25 cellular contexts compared by ENCODE assay signal in genomic region chr2:108910541-108911396, GRCh38.
DNase-seq lines count a peak whose midpoint lies in the region; ATAC-seq and TF ChIP-seq lines count a peak whose summit lies in the region.
"Had no signal": no experiment of that assay in that cellular context is flagged by ENCODE, and none has a peak within 500 bp of the region (broad histone marks: within the 10 kb centered on the region; RNA-seq: fewer than 3 reads in every experiment).

No MANE protein-coding gene starts in this region.

- WGBS in SK-N-SH (ENCODE audit: low lambda C conversion rate), result 72% methylated on average over 16 of the region's 20 CpGs
- 79 to 84% (median 82%) methylated on average over 17 to 20 of the region's 20 CpGs for WGBS in spleen, 5 donors

- no peak overlapping the region for H2AFZ ChIP-seq in SK-N-SH (ENCODE audit: low read depth)

- H3K27ac Mint-ChIP-seq in T-helper 2 cell treated with Interferon-gamma antibody and Interleukin-4, amounts not matched to agents 5 μg/mL and 100 μg/mL, for 36 hours, result no peak overlapping the region
- H3K27ac Mint-ChIP-seq: activated naive CD8-positive, alpha-beta T cell treated with anti-CD3 and anti-CD28 coated beads, Interleukin-2, amount 10 ng/mL, durations not matched to agents 7 days and 5 days; CD4-positive, alpha-beta T cell; mesothelial cell of epicardium; natural killer cell treated with Interleukin-12 subunit alpha and Interleukin-12 subunit beta and Interleukin-15 and Interleukin-18, amount 100 ng/mL, for 72 hours; T-cell had no signal

- no peak overlapping the region for H3K9ac ChIP-seq in SK-N-SH

- DNase-seq in SK-N-SH, result peak; percentile 8
- no peak for DNase-seq in left cardiac atrium
- DNase-seq in spleen, result peak; percentile 66
- DNase-seq in erythroblast (lab: John Stamatoyannopoulos, UW), result no peak
- DNase-seq in T-helper 2 cell treated with Interferon-gamma antibody and Interleukin-4, amounts not matched to agents 5 μg/mL and 100 μg/mL, for 36 hours (ENCODE audit: low spot score), result no peak
- DNase-seq: 8988T; activated CD4-positive, alpha-beta T cell treated with anti-CD3 and anti-CD28 coated beads for 4 hours; activated naive CD8-positive, alpha-beta T cell treated with anti-CD3 and anti-CD28 coated beads, Interleukin-2, amount 10 ng/mL, durations not matched to agents 7 days and 5 days; central memory CD4-positive, alpha-beta T cell; foreskin keratinocyte; NCI-H1105 treated with DMSO at 0.1 percent for 48 hours; NCI-H2081; NCI-H345; NCI-H774; transverse colon had no signal

- TF ChIP-seq POLR2A in spleen (IDR thresholded peaks at IDR 0.05) (no peak), erythroblast (IDR thresholded peaks at IDR 0.05; ENCODE audit: low read length) (no peak)

- H3K27ac ChIP-seq in SK-N-SH (ENCODE audit: low read depth in 2 of 2, low read length in 1 of 2), result no peak overlapping the region
- no peak overlapping the region for H3K27ac ChIP-seq in HEK293 (ENCODE audit: extremely low read depth, low read depth, low read length)
- no peak overlapping the region for H3K27ac ChIP-seq in spleen
- H3K27ac ChIP-seq: epithelial cell of prostate, foreskin keratinocyte, transverse colon had no signal

- H3K36me3 ChIP-seq in SK-N-SH (replicated peaks in 1 of 2; ENCODE audit: control insufficient read depth in 1 of 2, insufficient read depth in 2 of 2, low read length in 1 of 2) (no peaks in the 10 kb centered on the region), HEK293 (ENCODE audit: control insufficient read depth in 2 of 2, insufficient read depth in 1 of 2, low read length in 2 of 2) (no peaks in the 10 kb centered on the region), spleen (no peaks in the 10 kb centered on the region)
- H3K36me3 ChIP-seq: transverse colon had no signal

- no peaks in the 10 kb centered on the region for H3K9me2 ChIP-seq in SK-N-SH

- H3K4me1 ChIP-seq in SK-N-SH (ENCODE audit: control insufficient read depth in 1 of 2, insufficient read depth in 2 of 2, low read depth in 1 of 2, low read length in 1 of 2) (peaks cover 0 to 3% of the 10 kb centered on the region in 2 experiments; a peak in 1 of 4 replicates), HEK293 (ENCODE audit: control insufficient read depth, insufficient read depth, low read length) (no peaks in the 10 kb centered on the region), spleen (no peaks in the 10 kb centered on the region)
- H3K4me1 ChIP-seq: foreskin keratinocyte had no signal

- no peak for TF ChIP-seq RAD21 in SK-N-SH (IDR thresholded peaks at IDR 0.05; ENCODE audit: low read length)

- H3F3A ChIP-seq in SK-N-SH (replicated peaks; ENCODE audit: insufficient read depth), result no peaks in the 10 kb centered on the region

- no peak for TF ChIP-seq CTCF in SK-N-SH (IDR thresholded peaks at IDR 0.05)
- no peak for TF ChIP-seq CTCF in HEK293 (tag by site-specific recombination; IDR thresholded peaks at IDR 0.05)
- no peak for TF ChIP-seq CTCF in spleen (IDR thresholded peaks at IDR 0.05 in 8 of 11, conservative IDR thresholded peaks at IDR 0.05 in 3 of 11)

- peaks cover 3% of the 10 kb centered on the region for H3K4me1 Mint-ChIP-seq in T-helper 2 cell treated with Interferon-gamma antibody and Interleukin-4, amounts not matched to agents 5 μg/mL and 100 μg/mL, for 36 hours (ENCODE audit: low read depth)
- H3K4me1 Mint-ChIP-seq: activated naive CD8-positive, alpha-beta T cell treated with anti-CD3 and anti-CD28 coated beads, Interleukin-2, amount 10 ng/mL, durations not matched to agents 7 days and 5 days; IgD-negative memory B cell; mesothelial cell of epicardium had no signal

- POLR2A ChIA-PET in SK-N-SH (lab: Yijun Ruan, JAX), result no interaction called here
- POLR2A ChIA-PET in HEK293 (lab: Yijun Ruan, JAX), result no interaction called here

- H3K27me3 ChIP-seq in SK-N-SH (ENCODE audit: insufficient read depth) (no peaks in the 10 kb centered on the region; the same call in 1 of the 2 replicates), spleen (replicated peaks in 1 of 7) (peaks cover 0 to 4% (median 0%) of the 10 kb centered on the region in 7 donors)
- H3K27me3 ChIP-seq: transverse colon had no signal

- H3K4me2 ChIP-seq in SK-N-SH, result no peak overlapping the region

- H4K20me1 ChIP-seq in SK-N-SH (ENCODE audit: insufficient read depth), result no peaks in the 10 kb centered on the region

- no peaks in the 10 kb centered on the region for H3K36me3 Mint-ChIP-seq in T-helper 2 cell treated with Interferon-gamma antibody and Interleukin-4, amounts not matched to agents 5 μg/mL and 100 μg/mL, for 36 hours (ENCODE audit: low read depth)
- H3K36me3 Mint-ChIP-seq: activated naive CD8-positive, alpha-beta T cell treated with anti-CD3 and anti-CD28 coated beads, Interleukin-2, amount 10 ng/mL, durations not matched to agents 7 days and 5 days; IgD-negative memory B cell; mesothelial cell of epicardium; natural killer cell treated with Interleukin-12 subunit alpha and Interleukin-12 subunit beta and Interleukin-15 and Interleukin-18, amount 100 ng/mL, for 72 hours had no signal

- H3K79me2 ChIP-seq in SK-N-SH (ENCODE audit: insufficient read depth), result no peaks in the 10 kb centered on the region

- no peaks in the 10 kb centered on the region for H3K27me3 Mint-ChIP-seq in T-helper 2 cell treated with Interferon-gamma antibody and Interleukin-4, amounts not matched to agents 5 μg/mL and 100 μg/mL, for 36 hours (ENCODE audit: low read depth)
- H3K27me3 Mint-ChIP-seq: activated naive CD8-positive, alpha-beta T cell treated with anti-CD3 and anti-CD28 coated beads, Interleukin-2, amount 10 ng/mL, durations not matched to agents 7 days and 5 days; CD4-positive, alpha-beta T cell; natural killer cell treated with Interleukin-12 subunit alpha and Interleukin-12 subunit beta and Interleukin-15 and Interleukin-18, amount 100 ng/mL, for 72 hours had no signal

- no peak for TF ChIP-seq EP300 in SK-N-SH (IDR thresholded peaks at IDR 0.05; ENCODE audit: borderline replicate concordance in 1 of 2, low read depth in 1 of 2, low read length in 1 of 2)

- no peaks in the 10 kb centered on the region for H3K9me3 Mint-ChIP-seq in T-helper 2 cell treated with Interferon-gamma antibody and Interleukin-4, amounts not matched to agents 5 μg/mL and 100 μg/mL, for 36 hours
- H3K9me3 Mint-ChIP-seq: activated naive CD8-positive, alpha-beta T cell treated with anti-CD3 and anti-CD28 coated beads, Interleukin-2, amount 10 ng/mL, durations not matched to agents 7 days and 5 days; CD4-positive, alpha-beta T cell; IgD-negative memory B cell; mesothelial cell of epicardium; natural killer cell treated with Interleukin-12 subunit alpha and Interleukin-12 subunit beta and Interleukin-15 and Interleukin-18, amount 100 ng/mL, for 72 hours; T-cell had no signal

- CTCF ChIA-PET in SK-N-SH (lab: Yijun Ruan, JAX) (interaction anchor here (2.6 kb wide), 1 partner anchor 17 kb away, joined by 9 read pairs; no protein-coding TSS in a partner anchor), HEK293 (lab: Yijun Ruan, JAX) (no interaction called here)

- H3K4me3 ChIP-seq in SK-N-SH (ENCODE audit: low read depth in 2 of 2, low read length in 1 of 2) (no peak overlapping the region), HEK293 (ENCODE audit: low read depth, low read length) (no peak overlapping the region), spleen (no peak overlapping the region)
- H3K4me3 ChIP-seq: transverse colon had no signal

- H3K9me3 ChIP-seq in SK-N-SH (no peaks in the 10 kb centered on the region), HEK293 (ENCODE audit: control insufficient read depth, insufficient read depth, low read depth, low read length) (no peaks in the 10 kb centered on the region), spleen (no peaks in the 10 kb centered on the region)
- H3K9me3 ChIP-seq: transverse colon had no signal

- H3K4me3 Mint-ChIP-seq in T-helper 2 cell treated with Interferon-gamma antibody and Interleukin-4, amounts not matched to agents 5 μg/mL and 100 μg/mL, for 36 hours, result no peak overlapping the region
- H3K4me3 Mint-ChIP-seq: activated naive CD8-positive, alpha-beta T cell treated with anti-CD3 and anti-CD28 coated beads, Interleukin-2, amount 10 ng/mL, durations not matched to agents 7 days and 5 days; CD4-positive, alpha-beta T cell; IgD-negative memory B cell; mesothelial cell of epicardium; natural killer cell treated with Interleukin-12 subunit alpha and Interleukin-12 subunit beta and Interleukin-15 and Interleukin-18, amount 100 ng/mL, for 72 hours; T-cell had no signal

- intact Hi-C loops in left cardiac atrium (cut with DNase I) (no loop called here), spleen (cut with DNase I; ENCODE audit: low total_unique reads) (no loop called here)

- no peak for ATAC-seq in SK-N-SH treated with all-trans-retinoic acid at 6 μM for 48 hours
- peak; percentile 35 to 65 for ATAC-seq in left cardiac atrium
- ATAC-seq in GM19397 (IDR thresholded peaks at IDR 0.05; ENCODE audit: unreplicated experiment), result no peak
- ATAC-seq: sciatic nerve, T-cell had no signal

TF ChIP-seq in SK-N-SH treated with all-trans-retinoic acid at 6 μM for 48 hours, 23 proteins besides CTCF, POLR2A, EP300 and RAD21 (continues in another document):
- TF ChIP-seq SNAI2 (CRISPR knock-in tag; IDR thresholded peaks at IDR 0.05) (no peak), ZNF70 (CRISPR knock-in tag; IDR thresholded peaks at IDR 0.05) (no peak), ISL1 (CRISPR knock-in tag; IDR thresholded peaks at IDR 0.05) (no peak), ZNF565 (CRISPR knock-in tag; conservative IDR thresholded peaks at IDR 0.05; ENCODE audit: low read depth) (no peak), OSR1 (CRISPR knock-in tag; IDR thresholded peaks at IDR 0.05) (no peak), GLIS3 (CRISPR knock-in tag; IDR thresholded peaks at IDR 0.05) (no peak), ZFP30 (CRISPR knock-in tag; IDR thresholded peaks at IDR 0.05) (no peak), TCF4 (CRISPR knock-in tag; IDR thresholded peaks at IDR 0.05; ENCODE audit: borderline replicate concordance) (no peak), TOX (CRISPR knock-in tag; IDR thresholded peaks at IDR 0.05; ENCODE audit: borderline replicate concordance) (no peak), BACH2 (CRISPR knock-in tag; IDR thresholded peaks at IDR 0.05; ENCODE audit: borderline replicate concordance) (no peak)

TF ChIP-seq in HEK293, 187 proteins besides CTCF, POLR2A, EP300 and RAD21:
- TF ChIP-seq KLF7 (tag by site-specific recombination; IDR thresholded peaks at IDR 0.05; ENCODE audit: borderline replicate concordance) (no peak), ZNF449 (tag by site-specific recombination; IDR thresholded peaks at IDR 0.05) (peak; percentile 94)
TF ChIP-seq in HEK293: peak in this region for 1.

Comparison
In these comparisons a context has a peak if more than half of its experiments do, and no peak if none do; other contexts are left out.
1. DNase-seq: peak in SK-N-SH (single experiment) and spleen (single experiment); none in left cardiac atrium (single experiment), erythroblast (0 of 2) and T-helper 2 cell treated with Interferon-gamma antibody and Interleukin-4, amounts not matched to agents 5 μg/mL and 100 μg/mL, for 36 hours (single experiment).
2. ATAC-seq: peak in left cardiac atrium (2 of 2); none in SK-N-SH treated with all-trans-retinoic acid at 6 μM for 48 hours (single experiment) and GM19397 (single experiment).